Comparison of ENCODE assay signal across 1 cellular context in genomic region chr2:178072383-178073301, GRCh38.
TF ChIP-seq lines count a peak whose summit lies in the region.

TSS of gene PDE11A (minus strand) at chr2:178072777. CDS start at chr2:178072437, 340 bp downstream.

TF ChIP-seq in HepG2, 621 proteins besides CTCF, POLR2A, EP300 and RAD21 (continued from another document and continues in another):
- TF ChIP-seq, protein P1, sequence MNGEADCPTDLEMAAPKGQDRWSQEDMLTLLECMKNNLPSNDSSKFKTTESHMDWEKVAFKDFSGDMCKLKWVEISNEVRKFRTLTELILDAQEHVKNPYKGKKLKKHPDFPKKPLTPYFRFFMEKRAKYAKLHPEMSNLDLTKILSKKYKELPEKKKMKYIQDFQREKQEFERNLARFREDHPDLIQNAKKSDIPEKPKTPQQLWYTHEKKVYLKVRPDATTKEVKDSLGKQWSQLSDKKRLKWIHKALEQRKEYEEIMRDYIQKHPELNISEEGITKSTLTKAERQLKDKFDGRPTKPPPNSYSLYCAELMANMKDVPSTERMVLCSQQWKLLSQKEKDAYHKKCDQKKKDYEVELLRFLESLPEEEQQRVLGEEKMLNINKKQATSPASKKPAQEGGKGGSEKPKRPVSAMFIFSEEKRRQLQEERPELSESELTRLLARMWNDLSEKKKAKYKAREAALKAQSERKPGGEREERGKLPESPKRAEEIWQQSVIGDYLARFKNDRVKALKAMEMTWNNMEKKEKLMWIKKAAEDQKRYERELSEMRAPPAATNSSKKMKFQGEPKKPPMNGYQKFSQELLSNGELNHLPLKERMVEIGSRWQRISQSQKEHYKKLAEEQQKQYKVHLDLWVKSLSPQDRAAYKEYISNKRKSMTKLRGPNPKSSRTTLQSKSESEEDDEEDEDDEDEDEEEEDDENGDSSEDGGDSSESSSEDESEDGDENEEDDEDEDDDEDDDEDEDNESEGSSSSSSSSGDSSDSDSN (CRISPR knock-in tag; IDR thresholded peaks at IDR 0.05): peak; percentile 99
- 0 out of 2 replicates have a peak, but pooled peaks have one; percentile 53 for TF ChIP-seq ZNF543 (CRISPR knock-in tag; IDR thresholded peaks at IDR 0.05)
- TF ChIP-seq, protein P2, sequence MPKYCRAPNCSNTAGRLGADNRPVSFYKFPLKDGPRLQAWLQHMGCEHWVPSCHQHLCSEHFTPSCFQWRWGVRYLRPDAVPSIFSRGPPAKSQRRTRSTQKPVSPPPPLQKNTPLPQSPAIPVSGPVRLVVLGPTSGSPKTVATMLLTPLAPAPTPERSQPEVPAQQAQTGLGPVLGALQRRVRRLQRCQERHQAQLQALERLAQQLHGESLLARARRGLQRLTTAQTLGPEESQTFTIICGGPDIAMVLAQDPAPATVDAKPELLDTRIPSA (CRISPR knock-in tag; IDR thresholded peaks at IDR 0.05; ENCODE audit: borderline replicate concordance): no peak
- TF ChIP-seq, protein P3, sequence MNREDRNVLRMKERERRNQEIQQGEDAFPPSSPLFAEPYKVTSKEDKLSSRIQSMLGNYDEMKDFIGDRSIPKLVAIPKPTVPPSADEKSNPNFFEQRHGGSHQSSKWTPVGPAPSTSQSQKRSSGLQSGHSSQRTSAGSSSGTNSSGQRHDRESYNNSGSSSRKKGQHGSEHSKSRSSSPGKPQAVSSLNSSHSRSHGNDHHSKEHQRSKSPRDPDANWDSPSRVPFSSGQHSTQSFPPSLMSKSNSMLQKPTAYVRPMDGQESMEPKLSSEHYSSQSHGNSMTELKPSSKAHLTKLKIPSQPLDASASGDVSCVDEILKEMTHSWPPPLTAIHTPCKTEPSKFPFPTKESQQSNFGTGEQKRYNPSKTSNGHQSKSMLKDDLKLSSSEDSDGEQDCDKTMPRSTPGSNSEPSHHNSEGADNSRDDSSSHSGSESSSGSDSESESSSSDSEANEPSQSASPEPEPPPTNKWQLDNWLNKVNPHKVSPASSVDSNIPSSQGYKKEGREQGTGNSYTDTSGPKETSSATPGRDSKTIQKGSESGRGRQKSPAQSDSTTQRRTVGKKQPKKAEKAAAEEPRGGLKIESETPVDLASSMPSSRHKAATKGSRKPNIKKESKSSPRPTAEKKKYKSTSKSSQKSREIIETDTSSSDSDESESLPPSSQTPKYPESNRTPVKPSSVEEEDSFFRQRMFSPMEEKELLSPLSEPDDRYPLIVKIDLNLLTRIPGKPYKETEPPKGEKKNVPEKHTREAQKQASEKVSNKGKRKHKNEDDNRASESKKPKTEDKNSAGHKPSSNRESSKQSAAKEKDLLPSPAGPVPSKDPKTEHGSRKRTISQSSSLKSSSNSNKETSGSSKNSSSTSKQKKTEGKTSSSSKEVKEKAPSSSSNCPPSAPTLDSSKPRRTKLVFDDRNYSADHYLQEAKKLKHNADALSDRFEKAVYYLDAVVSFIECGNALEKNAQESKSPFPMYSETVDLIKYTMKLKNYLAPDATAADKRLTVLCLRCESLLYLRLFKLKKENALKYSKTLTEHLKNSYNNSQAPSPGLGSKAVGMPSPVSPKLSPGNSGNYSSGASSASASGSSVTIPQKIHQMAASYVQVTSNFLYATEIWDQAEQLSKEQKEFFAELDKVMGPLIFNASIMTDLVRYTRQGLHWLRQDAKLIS (CRISPR knock-in tag; IDR thresholded peaks at IDR 0.05): no peak
- TF ChIP-seq ARID2 (CRISPR knock-in tag; IDR thresholded peaks at IDR 0.05; ENCODE audit: borderline replicate concordance): peak; percentile 22; the same call in 1 of the 2 replicates
- TF ChIP-seq, protein P4, sequence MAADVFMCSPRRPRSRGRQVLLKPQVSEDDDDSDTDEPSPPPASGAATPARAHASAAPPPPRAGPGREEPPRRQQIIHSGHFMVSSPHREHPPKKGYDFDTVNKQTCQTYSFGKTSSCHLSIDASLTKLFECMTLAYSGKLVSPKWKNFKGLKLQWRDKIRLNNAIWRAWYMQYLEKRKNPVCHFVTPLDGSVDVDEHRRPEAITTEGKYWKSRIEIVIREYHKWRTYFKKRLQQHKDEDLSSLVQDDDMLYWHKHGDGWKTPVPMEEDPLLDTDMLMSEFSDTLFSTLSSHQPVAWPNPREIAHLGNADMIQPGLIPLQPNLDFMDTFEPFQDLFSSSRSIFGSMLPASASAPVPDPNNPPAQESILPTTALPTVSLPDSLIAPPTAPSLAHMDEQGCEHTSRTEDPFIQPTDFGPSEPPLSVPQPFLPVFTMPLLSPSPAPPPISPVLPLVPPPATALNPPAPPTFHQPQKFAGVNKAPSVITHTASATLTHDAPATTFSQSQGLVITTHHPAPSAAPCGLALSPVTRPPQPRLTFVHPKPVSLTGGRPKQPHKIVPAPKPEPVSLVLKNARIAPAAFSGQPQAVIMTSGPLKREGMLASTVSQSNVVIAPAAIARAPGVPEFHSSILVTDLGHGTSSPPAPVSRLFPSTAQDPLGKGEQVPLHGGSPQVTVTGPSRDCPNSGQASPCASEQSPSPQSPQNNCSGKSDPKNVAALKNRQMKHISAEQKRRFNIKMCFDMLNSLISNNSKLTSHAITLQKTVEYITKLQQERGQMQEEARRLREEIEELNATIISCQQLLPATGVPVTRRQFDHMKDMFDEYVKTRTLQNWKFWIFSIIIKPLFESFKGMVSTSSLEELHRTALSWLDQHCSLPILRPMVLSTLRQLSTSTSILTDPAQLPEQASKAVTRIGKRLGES (CRISPR knock-in tag; IDR thresholded peaks at IDR 0.05; ENCODE audit: borderline replicate concordance): no peak
- TF ChIP-seq MAFK (conservative IDR thresholded peaks at IDR 0.05 in 1 of 2, IDR thresholded peaks at IDR 0.05 in 1 of 2; ENCODE audit: low read length in 2 of 2): no peak
- TF ChIP-seq MNT (IDR thresholded peaks at IDR 0.05): no peak
- TF ChIP-seq, protein P5, sequence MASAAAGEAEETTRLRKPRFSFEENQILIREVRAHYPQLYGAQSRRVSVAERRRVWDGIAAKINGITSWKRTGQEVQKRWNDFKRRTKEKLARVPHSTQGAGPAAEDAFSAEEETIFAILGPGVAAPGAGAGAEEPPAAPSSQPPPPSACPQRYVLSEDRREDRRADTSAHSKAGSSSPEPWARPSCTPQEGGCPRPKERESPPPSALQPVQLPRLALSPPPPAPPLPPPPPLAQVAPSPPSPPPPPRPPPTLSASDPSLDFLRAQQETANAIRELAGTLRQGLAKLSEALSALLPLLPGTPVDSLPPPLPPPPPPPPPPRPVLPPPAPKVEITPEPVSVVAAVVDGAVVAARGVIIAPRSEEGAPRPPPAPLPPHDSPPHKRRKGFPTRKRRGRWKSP (CRISPR knock-in tag; IDR thresholded peaks at IDR 0.05): peak; percentile 67
- TF ChIP-seq, protein P6, sequence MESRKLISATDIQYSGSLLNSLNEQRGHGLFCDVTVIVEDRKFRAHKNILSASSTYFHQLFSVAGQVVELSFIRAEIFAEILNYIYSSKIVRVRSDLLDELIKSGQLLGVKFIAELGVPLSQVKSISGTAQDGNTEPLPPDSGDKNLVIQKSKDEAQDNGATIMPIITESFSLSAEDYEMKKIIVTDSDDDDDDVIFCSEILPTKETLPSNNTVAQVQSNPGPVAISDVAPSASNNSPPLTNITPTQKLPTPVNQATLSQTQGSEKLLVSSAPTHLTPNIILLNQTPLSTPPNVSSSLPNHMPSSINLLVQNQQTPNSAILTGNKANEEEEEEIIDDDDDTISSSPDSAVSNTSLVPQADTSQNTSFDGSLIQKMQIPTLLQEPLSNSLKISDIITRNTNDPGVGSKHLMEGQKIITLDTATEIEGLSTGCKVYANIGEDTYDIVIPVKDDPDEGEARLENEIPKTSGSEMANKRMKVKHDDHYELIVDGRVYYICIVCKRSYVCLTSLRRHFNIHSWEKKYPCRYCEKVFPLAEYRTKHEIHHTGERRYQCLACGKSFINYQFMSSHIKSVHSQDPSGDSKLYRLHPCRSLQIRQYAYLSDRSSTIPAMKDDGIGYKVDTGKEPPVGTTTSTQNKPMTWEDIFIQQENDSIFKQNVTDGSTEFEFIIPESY (CRISPR knock-in tag; IDR thresholded peaks at IDR 0.05): no peak; the same call in 1 of the 2 replicates
- TF ChIP-seq ZNF605 (CRISPR knock-in tag; IDR thresholded peaks at IDR 0.05): peak; percentile 93
- no peak for TF ChIP-seq ZNF720 (CRISPR knock-in tag; IDR thresholded peaks at IDR 0.05)
- TF ChIP-seq PCBP2 (optimal IDR thresholded peaks at IDR 0.05; ENCODE audit: low read depth, low read length, poor library complexity, severe bottlenecking): no peak
- peak; percentile 91; the same call in 1 of the 2 replicates for TF ChIP-seq ZNF276 (CRISPR knock-in tag; IDR thresholded peaks at IDR 0.05; ENCODE audit: low read depth)
- no peak for TF ChIP-seq SRF (IDR thresholded peaks at IDR 0.05; ENCODE audit: low read depth, low read length)
- no peak for TF ChIP-seq ZNF180 (CRISPR knock-in tag; IDR thresholded peaks at IDR 0.05; ENCODE audit: borderline replicate concordance, low read depth)
- TF ChIP-seq STAT5B (CRISPR knock-in tag; IDR thresholded peaks at IDR 0.05): no peak; the same call in 1 of the 2 replicates
- peak; percentile 79 for TF ChIP-seq ZMYM3 (CRISPR knock-in tag; IDR thresholded peaks at IDR 0.05)
- peak; percentile 62; the same call in 1 of the 2 replicates for TF ChIP-seq BHLHE40 (IDR thresholded peaks at IDR 0.05; ENCODE audit: low read length)
- peak; percentile 67; the same call in 1 of the 2 replicates for TF ChIP-seq ZNF44 (CRISPR knock-in tag; IDR thresholded peaks at IDR 0.05)
- 0 out of 2 replicates have a peak, but pooled peaks have one; percentile 22 for TF ChIP-seq ZNF256 (CRISPR knock-in tag; conservative IDR thresholded peaks at IDR 0.05)
- peak; percentile 69; the same call in 1 of the 2 replicates for TF ChIP-seq REPIN1 (CRISPR knock-in tag; IDR thresholded peaks at IDR 0.05; ENCODE audit: borderline replicate concordance, low read depth)
- TF ChIP-seq MED13 (CRISPR knock-in tag; IDR thresholded peaks at IDR 0.05): no peak
- TF ChIP-seq YY1 (IDR thresholded peaks at IDR 0.05; ENCODE audit: insufficient read depth, insufficient replicate concordance, low read depth, low read length): no peak
- no peak; the same call in 1 of the 2 replicates for TF ChIP-seq ZKSCAN1 (IDR thresholded peaks at IDR 0.05; ENCODE audit: low read length)
- TF ChIP-seq ZNF333 (CRISPR knock-in tag; IDR thresholded peaks at IDR 0.05; ENCODE audit: borderline replicate concordance): no peak
- 0 out of 2 replicates have a peak, but pooled peaks have one; percentile 79 for TF ChIP-seq ZNF30 (CRISPR knock-in tag; IDR thresholded peaks at IDR 0.05)
- peak; percentile 94 for TF ChIP-seq HNF4A (CRISPR knock-in tag; IDR thresholded peaks at IDR 0.05)
- TF ChIP-seq, protein P7, sequence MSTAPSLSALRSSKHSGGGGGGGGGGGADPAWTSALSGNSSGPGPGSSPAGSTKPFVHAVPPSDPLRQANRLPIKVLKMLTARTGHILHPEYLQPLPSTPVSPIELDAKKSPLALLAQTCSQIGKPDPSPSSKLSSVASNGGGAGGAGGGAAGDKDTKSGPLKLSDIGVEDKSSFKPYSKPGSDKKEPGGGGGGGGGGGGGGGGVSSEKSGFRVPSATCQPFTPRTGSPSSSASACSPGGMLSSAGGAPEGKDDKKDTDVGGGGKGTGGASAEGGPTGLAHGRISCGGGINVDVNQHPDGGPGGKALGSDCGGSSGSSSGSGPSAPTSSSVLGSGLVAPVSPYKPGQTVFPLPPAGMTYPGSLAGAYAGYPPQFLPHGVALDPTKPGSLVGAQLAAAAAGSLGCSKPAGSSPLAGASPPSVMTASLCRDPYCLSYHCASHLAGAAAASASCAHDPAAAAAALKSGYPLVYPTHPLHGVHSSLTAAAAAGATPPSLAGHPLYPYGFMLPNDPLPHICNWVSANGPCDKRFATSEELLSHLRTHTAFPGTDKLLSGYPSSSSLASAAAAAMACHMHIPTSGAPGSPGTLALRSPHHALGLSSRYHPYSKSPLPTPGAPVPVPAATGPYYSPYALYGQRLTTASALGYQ (CRISPR knock-in tag; IDR thresholded peaks at IDR 0.05): 0 out of 2 replicates have a peak, but pooled peaks have one; percentile 45
- 0 out of 2 replicates have a peak, but pooled peaks have one; percentile 37 for TF ChIP-seq RFX5 (IDR thresholded peaks at IDR 0.05; ENCODE audit: low read depth, low read length)
- TF ChIP-seq, protein P8, sequence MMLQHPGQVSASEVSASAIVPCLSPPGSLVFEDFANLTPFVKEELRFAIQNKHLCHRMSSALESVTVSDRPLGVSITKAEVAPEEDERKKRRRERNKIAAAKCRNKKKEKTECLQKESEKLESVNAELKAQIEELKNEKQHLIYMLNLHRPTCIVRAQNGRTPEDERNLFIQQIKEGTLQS (CRISPR knock-in tag; IDR thresholded peaks at IDR 0.05): peak; percentile 60; the same call in 1 of the 2 replicates
